In the genomic region with DNA sequence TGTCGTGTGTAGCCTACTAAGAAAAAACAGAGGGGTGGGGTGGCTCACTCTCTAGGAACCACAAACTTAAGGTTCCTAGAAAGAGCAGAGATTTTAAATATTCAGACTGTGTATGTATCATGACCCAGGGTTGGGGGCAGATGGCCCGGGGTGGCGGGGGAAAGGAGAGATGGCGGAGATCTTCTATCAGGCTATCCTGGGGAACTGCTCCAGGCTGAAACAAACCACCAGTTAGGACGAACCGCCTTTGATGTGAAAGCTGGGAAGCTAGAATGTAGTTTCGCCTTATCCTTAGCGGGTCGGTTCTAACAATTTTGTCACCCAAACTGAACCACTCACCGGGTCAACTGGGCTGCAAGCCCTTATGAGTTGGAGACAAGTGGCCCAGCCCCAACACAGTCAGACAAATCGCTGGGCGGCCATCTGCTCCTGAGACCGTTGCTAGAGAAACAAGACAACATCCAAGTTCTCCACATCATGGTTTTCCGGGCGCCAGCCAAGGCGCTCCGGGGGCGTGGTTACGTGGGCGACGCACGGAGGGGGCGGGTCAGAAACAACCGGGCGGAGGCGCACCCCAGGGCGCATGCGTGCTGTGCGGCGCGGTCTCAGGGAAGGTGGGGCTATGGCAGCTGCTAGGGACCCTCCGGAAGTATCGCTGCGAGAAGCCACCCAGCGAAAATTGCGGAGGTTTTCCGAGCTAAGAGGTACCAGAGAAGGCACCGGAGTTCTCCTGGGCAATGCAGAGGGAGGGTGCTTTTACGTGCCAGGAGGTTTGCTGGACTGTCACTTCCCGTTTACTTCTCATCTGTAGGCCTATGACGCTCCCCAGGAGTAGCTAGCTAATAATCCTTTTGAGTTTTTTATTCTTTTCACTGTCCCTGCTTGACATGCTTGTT, we compare ENCODE assay signal across 1 cellular context.
TF ChIP-seq lines count a peak whose summit lies in the region.

A gene (plus strand): TSS at position 586 of the 896 bp plus-strand sequence. CDS start 37 bp downstream, at position 623.
A gene with protein sequence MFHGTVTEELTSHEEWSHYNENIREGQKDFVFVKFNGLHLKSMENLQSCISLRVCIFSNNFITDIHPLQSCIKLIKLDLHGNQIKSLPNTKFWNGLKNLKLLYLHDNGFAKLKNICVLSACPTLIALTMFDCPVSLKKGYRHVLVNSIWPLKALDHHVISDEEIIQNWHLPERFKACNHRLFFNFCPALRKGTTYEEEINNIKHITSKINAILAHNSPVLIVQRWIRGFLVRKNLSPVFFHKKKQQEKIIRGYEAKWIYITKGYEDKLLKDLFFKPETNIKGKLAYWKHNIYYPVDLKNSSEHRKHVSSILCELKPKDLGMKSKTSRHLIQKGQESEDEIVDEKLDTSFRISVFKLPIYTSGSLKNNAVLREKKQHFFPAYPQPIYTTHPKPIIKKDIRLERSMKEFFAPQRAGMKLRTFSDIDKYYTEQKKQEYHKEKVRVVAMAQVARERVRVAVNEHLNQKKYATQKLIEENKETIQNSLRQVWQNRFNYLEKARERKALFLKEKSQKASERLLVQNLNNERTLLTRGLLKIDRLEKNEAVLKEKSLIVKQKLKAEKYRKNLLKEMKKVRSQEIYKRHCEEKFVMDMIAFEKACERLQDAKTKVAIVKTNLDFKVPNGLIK (minus strand): TSS at position 520 of the 896 bp plus-strand sequence. CDS start 14,492 bp downstream, outside the sequence.

TF ChIP-seq in HepG2, 621 proteins besides CTCF, POLR2A, EP300 and RAD21 (continued from another document and continues in another):
- no peak for TF ChIP-seq SUZ12 (IDR thresholded peaks at IDR 0.05; ENCODE audit: low read depth, low read length)
- TF ChIP-seq NCOR1 (IDR thresholded peaks at IDR 0.05; ENCODE audit: borderline replicate concordance, low read length), result no peak
- TF ChIP-seq, protein P1, sequence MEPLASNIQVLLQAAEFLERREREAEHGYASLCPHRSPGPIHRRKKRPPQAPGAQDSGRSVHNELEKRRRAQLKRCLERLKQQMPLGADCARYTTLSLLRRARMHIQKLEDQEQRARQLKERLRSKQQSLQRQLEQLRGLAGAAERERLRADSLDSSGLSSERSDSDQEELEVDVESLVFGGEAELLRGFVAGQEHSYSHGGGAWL (CRISPR knock-in tag; IDR thresholded peaks at IDR 0.05), result no peak
- TF ChIP-seq HNRNPLL (IDR thresholded peaks at IDR 0.05; ENCODE audit: low read depth, low read length, poor library complexity, severe bottlenecking), result peak; percentile 100
- TF ChIP-seq CREM (IDR thresholded peaks at IDR 0.05), result 0 out of 2 replicates have a peak, but pooled peaks have one; percentile 21
- no peak for TF ChIP-seq CREM (CRISPR knock-in tag; IDR thresholded peaks at IDR 0.05)
- TF ChIP-seq HOXA5 (CRISPR knock-in tag; IDR thresholded peaks at IDR 0.05), result no peak
- TF ChIP-seq, protein P2, sequence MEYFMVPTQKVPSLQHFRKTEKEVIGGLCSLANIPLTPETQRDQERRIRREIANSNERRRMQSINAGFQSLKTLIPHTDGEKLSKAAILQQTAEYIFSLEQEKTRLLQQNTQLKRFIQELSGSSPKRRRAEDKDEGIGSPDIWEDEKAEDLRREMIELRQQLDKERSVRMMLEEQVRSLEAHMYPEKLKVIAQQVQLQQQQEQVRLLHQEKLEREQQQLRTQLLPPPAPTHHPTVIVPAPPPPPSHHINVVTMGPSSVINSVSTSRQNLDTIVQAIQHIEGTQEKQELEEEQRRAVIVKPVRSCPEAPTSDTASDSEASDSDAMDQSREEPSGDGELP (IDR thresholded peaks at IDR 0.05; ENCODE audit: borderline replicate concordance, low read depth), result peak; percentile 52; the same call in 1 of the 2 replicates
- TF ChIP-seq ZSCAN22 (CRISPR knock-in tag; IDR thresholded peaks at IDR 0.05), result no peak
- TF ChIP-seq, protein P3, sequence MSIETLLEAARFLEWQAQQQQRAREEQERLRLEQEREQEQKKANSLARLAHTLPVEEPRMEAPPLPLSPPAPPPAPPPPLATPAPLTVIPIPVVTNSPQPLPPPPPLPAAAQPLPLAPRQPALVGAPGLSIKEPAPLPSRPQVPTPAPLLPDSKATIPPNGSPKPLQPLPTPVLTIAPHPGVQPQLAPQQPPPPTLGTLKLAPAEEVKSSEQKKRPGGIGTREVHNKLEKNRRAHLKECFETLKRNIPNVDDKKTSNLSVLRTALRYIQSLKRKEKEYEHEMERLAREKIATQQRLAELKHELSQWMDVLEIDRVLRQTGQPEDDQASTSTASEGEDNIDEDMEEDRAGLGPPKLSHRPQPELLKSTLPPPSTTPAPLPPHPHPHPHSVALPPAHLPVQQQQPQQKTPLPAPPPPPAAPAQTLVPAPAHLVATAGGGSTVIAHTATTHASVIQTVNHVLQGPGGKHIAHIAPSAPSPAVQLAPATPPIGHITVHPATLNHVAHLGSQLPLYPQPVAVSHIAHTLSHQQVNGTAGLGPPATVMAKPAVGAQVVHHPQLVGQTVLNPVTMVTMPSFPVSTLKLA (IDR thresholded peaks at IDR 0.05), result peak; percentile 29
- TF ChIP-seq JUNB (CRISPR knock-in tag; IDR thresholded peaks at IDR 0.05; ENCODE audit: borderline replicate concordance), result no peak
- no peak for TF ChIP-seq ZNF264 (CRISPR knock-in tag; IDR thresholded peaks at IDR 0.05)
- peak; percentile 67; the same call in 1 of the 2 replicates for TF ChIP-seq SP4 (CRISPR knock-in tag; IDR thresholded peaks at IDR 0.05)
- TF ChIP-seq MBNL3 (CRISPR knock-in tag; conservative IDR thresholded peaks at IDR 0.05), result no peak
- no peak for TF ChIP-seq ZFP41 (CRISPR knock-in tag; IDR thresholded peaks at IDR 0.05; ENCODE audit: borderline replicate concordance)
- TF ChIP-seq POLR2G (IDR thresholded peaks at IDR 0.05; ENCODE audit: low read depth, low read length), result peak; percentile 85
- TF ChIP-seq, protein P4, sequence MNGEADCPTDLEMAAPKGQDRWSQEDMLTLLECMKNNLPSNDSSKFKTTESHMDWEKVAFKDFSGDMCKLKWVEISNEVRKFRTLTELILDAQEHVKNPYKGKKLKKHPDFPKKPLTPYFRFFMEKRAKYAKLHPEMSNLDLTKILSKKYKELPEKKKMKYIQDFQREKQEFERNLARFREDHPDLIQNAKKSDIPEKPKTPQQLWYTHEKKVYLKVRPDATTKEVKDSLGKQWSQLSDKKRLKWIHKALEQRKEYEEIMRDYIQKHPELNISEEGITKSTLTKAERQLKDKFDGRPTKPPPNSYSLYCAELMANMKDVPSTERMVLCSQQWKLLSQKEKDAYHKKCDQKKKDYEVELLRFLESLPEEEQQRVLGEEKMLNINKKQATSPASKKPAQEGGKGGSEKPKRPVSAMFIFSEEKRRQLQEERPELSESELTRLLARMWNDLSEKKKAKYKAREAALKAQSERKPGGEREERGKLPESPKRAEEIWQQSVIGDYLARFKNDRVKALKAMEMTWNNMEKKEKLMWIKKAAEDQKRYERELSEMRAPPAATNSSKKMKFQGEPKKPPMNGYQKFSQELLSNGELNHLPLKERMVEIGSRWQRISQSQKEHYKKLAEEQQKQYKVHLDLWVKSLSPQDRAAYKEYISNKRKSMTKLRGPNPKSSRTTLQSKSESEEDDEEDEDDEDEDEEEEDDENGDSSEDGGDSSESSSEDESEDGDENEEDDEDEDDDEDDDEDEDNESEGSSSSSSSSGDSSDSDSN (CRISPR knock-in tag; IDR thresholded peaks at IDR 0.05), result peak; percentile 49
- TF ChIP-seq, protein P5, sequence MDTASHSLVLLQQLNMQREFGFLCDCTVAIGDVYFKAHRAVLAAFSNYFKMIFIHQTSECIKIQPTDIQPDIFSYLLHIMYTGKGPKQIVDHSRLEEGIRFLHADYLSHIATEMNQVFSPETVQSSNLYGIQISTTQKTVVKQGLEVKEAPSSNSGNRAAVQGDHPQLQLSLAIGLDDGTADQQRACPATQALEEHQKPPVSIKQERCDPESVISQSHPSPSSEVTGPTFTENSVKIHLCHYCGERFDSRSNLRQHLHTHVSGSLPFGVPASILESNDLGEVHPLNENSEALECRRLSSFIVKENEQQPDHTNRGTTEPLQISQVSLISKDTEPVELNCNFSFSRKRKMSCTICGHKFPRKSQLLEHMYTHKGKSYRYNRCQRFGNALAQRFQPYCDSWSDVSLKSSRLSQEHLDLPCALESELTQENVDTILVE (CRISPR knock-in tag; IDR thresholded peaks at IDR 0.05), result 0 out of 2 replicates have a peak, but pooled peaks have one; percentile 13
- TF ChIP-seq JARID2 (CRISPR knock-in tag; IDR thresholded peaks at IDR 0.05; ENCODE audit: insufficient replicate concordance), result peak; percentile 36
- 0 out of 2 replicates have a peak, but pooled peaks have one; percentile 34 for TF ChIP-seq ZBTB38 (CRISPR knock-in tag; IDR thresholded peaks at IDR 0.05)
- TF ChIP-seq, protein P6, sequence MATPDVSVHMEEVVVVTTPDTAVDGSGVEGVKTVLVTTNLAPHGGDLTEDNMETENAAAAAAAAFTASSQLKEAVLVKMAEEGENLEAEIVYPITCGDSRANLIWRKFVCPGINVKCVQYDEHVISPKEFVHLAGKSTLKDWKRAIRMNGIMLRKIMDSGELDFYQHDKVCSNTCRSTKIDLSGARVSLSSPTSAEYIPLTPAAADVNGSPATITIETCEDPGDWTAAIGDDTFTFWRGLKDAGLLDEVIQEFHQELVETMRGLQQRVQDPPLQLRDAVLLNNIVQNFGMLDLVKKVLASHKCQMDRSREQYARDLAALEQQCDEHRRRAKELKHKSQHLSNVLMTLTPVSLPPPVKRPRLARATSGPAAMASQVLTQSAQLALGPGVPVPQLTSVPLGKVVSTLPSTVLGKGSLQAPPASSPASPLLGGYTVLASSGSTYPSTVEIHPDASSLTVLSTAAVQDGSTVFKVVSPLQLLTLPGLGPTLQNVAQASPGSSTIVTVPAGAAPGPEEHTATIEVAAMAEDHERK (CRISPR knock-in tag; IDR thresholded peaks at IDR 0.05; ENCODE audit: low read depth), result peak; percentile 81
- no peak for TF ChIP-seq TOE1 (CRISPR knock-in tag; IDR thresholded peaks at IDR 0.05)
- TF ChIP-seq LCORL (IDR thresholded peaks at IDR 0.05), result no peak
- 0 out of 2 replicates have a peak, but pooled peaks have one; percentile 27 for TF ChIP-seq LCORL (CRISPR knock-in tag; IDR thresholded peaks at IDR 0.05)
- no peak for TF ChIP-seq PCBP2 (optimal IDR thresholded peaks at IDR 0.05; ENCODE audit: low read depth, low read length, poor library complexity, severe bottlenecking)
- TF ChIP-seq, protein P7, sequence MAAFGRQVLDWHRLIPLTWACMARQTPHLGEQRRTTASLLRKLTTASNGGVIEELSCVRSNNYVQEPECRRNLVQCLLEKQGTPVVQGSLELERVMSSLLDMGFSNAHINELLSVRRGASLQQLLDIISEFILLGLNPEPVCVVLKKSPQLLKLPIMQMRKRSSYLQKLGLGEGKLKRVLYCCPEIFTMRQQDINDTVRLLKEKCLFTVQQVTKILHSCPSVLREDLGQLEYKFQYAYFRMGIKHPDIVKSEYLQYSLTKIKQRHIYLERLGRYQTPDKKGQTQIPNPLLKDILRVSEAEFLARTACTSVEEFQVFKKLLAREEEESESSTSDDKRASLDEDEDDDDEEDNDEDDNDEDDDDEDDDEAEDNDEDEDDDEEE (CRISPR knock-in tag; IDR thresholded peaks at IDR 0.05), result peak; percentile 71; the same call in 1 of the 2 replicates
- TF ChIP-seq, protein P8, sequence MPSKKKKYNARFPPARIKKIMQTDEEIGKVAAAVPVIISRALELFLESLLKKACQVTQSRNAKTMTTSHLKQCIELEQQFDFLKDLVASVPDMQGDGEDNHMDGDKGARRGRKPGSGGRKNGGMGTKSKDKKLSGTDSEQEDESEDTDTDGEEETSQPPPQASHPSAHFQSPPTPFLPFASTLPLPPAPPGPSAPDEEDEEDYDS (CRISPR knock-in tag; IDR thresholded peaks at IDR 0.05), result peak; percentile 82
- TF ChIP-seq ZNF772 (CRISPR knock-in tag; IDR thresholded peaks at IDR 0.05), result no peak
- no peak for TF ChIP-seq KLF6 (CRISPR knock-in tag; IDR thresholded peaks at IDR 0.05)
- TF ChIP-seq U2AF2 (IDR thresholded peaks at IDR 0.05; ENCODE audit: low read depth, low read length), result no peak
- peak; percentile 88 for TF ChIP-seq PHF20 (CRISPR knock-in tag; IDR thresholded peaks at IDR 0.05)
- TF ChIP-seq, protein P9, sequence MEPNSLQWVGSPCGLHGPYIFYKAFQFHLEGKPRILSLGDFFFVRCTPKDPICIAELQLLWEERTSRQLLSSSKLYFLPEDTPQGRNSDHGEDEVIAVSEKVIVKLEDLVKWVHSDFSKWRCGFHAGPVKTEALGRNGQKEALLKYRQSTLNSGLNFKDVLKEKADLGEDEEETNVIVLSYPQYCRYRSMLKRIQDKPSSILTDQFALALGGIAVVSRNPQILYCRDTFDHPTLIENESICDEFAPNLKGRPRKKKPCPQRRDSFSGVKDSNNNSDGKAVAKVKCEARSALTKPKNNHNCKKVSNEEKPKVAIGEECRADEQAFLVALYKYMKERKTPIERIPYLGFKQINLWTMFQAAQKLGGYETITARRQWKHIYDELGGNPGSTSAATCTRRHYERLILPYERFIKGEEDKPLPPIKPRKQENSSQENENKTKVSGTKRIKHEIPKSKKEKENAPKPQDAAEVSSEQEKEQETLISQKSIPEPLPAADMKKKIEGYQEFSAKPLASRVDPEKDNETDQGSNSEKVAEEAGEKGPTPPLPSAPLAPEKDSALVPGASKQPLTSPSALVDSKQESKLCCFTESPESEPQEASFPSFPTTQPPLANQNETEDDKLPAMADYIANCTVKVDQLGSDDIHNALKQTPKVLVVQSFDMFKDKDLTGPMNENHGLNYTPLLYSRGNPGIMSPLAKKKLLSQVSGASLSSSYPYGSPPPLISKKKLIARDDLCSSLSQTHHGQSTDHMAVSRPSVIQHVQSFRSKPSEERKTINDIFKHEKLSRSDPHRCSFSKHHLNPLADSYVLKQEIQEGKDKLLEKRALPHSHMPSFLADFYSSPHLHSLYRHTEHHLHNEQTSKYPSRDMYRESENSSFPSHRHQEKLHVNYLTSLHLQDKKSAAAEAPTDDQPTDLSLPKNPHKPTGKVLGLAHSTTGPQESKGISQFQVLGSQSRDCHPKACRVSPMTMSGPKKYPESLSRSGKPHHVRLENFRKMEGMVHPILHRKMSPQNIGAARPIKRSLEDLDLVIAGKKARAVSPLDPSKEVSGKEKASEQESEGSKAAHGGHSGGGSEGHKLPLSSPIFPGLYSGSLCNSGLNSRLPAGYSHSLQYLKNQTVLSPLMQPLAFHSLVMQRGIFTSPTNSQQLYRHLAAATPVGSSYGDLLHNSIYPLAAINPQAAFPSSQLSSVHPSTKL (CRISPR knock-in tag; IDR thresholded peaks at IDR 0.05), result peak; percentile 61; the same call in 1 of the 2 replicates
- TF ChIP-seq EHMT2 (IDR thresholded peaks at IDR 0.05; ENCODE audit: borderline replicate concordance, low read depth, low read length), result no peak; the same call in 1 of the 2 replicates
- TF ChIP-seq, protein P10, sequence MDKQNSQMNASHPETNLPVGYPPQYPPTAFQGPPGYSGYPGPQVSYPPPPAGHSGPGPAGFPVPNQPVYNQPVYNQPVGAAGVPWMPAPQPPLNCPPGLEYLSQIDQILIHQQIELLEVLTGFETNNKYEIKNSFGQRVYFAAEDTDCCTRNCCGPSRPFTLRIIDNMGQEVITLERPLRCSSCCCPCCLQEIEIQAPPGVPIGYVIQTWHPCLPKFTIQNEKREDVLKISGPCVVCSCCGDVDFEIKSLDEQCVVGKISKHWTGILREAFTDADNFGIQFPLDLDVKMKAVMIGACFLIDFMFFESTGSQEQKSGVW (CRISPR knock-in tag; IDR thresholded peaks at IDR 0.05; ENCODE audit: borderline replicate concordance), result no peak
- no peak for TF ChIP-seq TCF7L2 (IDR thresholded peaks at IDR 0.05; ENCODE audit: low read depth, low read length)
- TF ChIP-seq, protein P11, sequence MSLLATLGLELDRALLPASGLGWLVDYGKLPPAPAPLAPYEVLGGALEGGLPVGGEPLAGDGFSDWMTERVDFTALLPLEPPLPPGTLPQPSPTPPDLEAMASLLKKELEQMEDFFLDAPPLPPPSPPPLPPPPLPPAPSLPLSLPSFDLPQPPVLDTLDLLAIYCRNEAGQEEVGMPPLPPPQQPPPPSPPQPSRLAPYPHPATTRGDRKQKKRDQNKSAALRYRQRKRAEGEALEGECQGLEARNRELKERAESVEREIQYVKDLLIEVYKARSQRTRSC (CRISPR knock-in tag; IDR thresholded peaks at IDR 0.05; ENCODE audit: low read depth), result no peak
- TF ChIP-seq HMG20B (CRISPR knock-in tag; conservative IDR thresholded peaks at IDR 0.05), result no peak
- no peak for TF ChIP-seq NFATC3 (CRISPR knock-in tag; IDR thresholded peaks at IDR 0.05)
- TF ChIP-seq FOXC1 (CRISPR knock-in tag; IDR thresholded peaks at IDR 0.05; ENCODE audit: borderline replicate concordance), result peak; percentile 71; the same call in 1 of the 2 replicates
- no peak for TF ChIP-seq ZNF878 (CRISPR knock-in tag; IDR thresholded peaks at IDR 0.05)
